ENCODE assay signal across 20 cellular contexts in genomic region chr12:86230516-86231146, GRCh38. TPM values are rescaled to one million over a fixed set of nuclear protein-coding genes. Genes with fewer than 3 reads are reported as not detected.
DNase-seq lines count a peak whose midpoint lies in the region; ATAC-seq, FAIRE-seq and TF ChIP-seq lines count a peak whose summit lies in the region.
"Had no signal": no experiment of that assay in that cellular context is flagged by ENCODE, and none has a peak within 500 bp of the region (broad histone marks: within the 10 kb centered on the region; RNA-seq: fewer than 3 reads in every experiment).

No MANE protein-coding gene starts in this region.

- DNase-seq in GM23338 (ENCODE audit: low spot score): no peak
- peak; percentile 23 for DNase-seq in RCC 7860 (ENCODE audit: low spot score)
- peak; percentile 34 to 70 for DNase-seq in fibroblast of lung (ENCODE audit: low read depth in 2 of 2)
- DNase-seq in omental fat pad (ENCODE audit: low spot score): no peak
- DNase-seq in left lobe of liver (ENCODE audit: low spot score): no peak
- DNase-seq in GM19239 (ENCODE audit: insufficient read length, low spot score): no peak
- DNase-seq: activated CD4-positive, alpha-beta memory T cell treated with anti-CD3 and anti-CD28 coated beads, Interleukin-2, amount 10 ng/mL, durations not matched to agents 7 days and 5 days; activated effector memory CD4-positive, alpha-beta T cell treated with anti-CD3 and anti-CD28 coated beads, Interleukin-2, amount 50 U/mL, for 16 hours; DMS153; NCI-H1694; stimulated activated CD4-positive, alpha-beta T cell treated with anti-CD3 and anti-CD28 coated beads, Interleukin-4, amount 100 ng/mL, for 1 hour had no signal

- H3K4me1 ChIP-seq in GM23338 (ENCODE audit: insufficient read depth) (0 out of 2 replicates have a peak, but pooled peaks cover 5% of the 10 kb centered on the region), fibroblast of lung (ENCODE audit: control insufficient read depth, extremely low read depth, insufficient read depth, low read length) (no peaks in the 10 kb centered on the region)
- H3K4me1 ChIP-seq: esophagus muscularis mucosa, prostate gland had no signal

- no peak overlapping the region for H3K4me2 ChIP-seq in GM23338
- H3K4me2 ChIP-seq in fibroblast of lung (ENCODE audit: extremely low read depth, insufficient read depth, low read length): no peak overlapping the region

- peaks cover 1% of the 10 kb centered on the region for H3K27me3 Mint-ChIP-seq in GM23338 (ENCODE audit: insufficient read depth, low read depth, poor library complexity)
- H3K27me3 Mint-ChIP-seq: activated CD4-positive, alpha-beta memory T cell treated with anti-CD3 and anti-CD28 coated beads, Interleukin-2, amount 10 ng/mL, durations not matched to agents 7 days and 5 days had no signal

- H3K9me2 ChIP-seq in GM23338 (ENCODE audit: insufficient read depth): no peaks in the 10 kb centered on the region

- TF ChIP-seq CTCF in GM23338 (conservative IDR thresholded peaks at IDR 0.05; ENCODE audit: low read depth in 2 of 2) (no peak), fibroblast of lung (conservative IDR thresholded peaks at IDR 0.05 in 1 of 2, IDR thresholded peaks at IDR 0.05 in 1 of 2; ENCODE audit: low read depth in 1 of 2, low read length in 2 of 2) (no peak), omental fat pad (IDR thresholded peaks at IDR 0.05) (no peak)

- H3K4me1 Mint-ChIP-seq in GM23338: peaks cover 23% of the 10 kb centered on the region
- H3K4me1 Mint-ChIP-seq: activated CD4-positive, alpha-beta memory T cell treated with anti-CD3 and anti-CD28 coated beads, Interleukin-2, amount 10 ng/mL, durations not matched to agents 7 days and 5 days; stimulated activated effector memory CD8-positive, alpha-beta T cell treated with anti-CD3 and anti-CD28 coated beads, Interleukin-12 subunit alpha, Interleukin-12 subunit beta, amount 100 ng/mL, for 72 hours had no signal

- H3K9me3 Mint-ChIP-seq in GM23338: peaks cover 3% of the 10 kb centered on the region; the same call in 2 of the 3 replicates
- H3K9me3 Mint-ChIP-seq: activated CD4-positive, alpha-beta memory T cell treated with anti-CD3 and anti-CD28 coated beads, Interleukin-2, amount 10 ng/mL, durations not matched to agents 7 days and 5 days had no signal

- H2AFZ ChIP-seq in GM23338 (no peak overlapping the region), fibroblast of lung (ENCODE audit: low read length) (no peak overlapping the region)

- peak; percentile 67 for FAIRE-seq in RCC 7860 (lab: Jason Lieb, UNC)
- FAIRE-seq in GM19239 (lab: Jason Lieb, UNC): no peak
- FAIRE-seq: bronchial epithelial cell, K562 had no signal

- no peaks in the 10 kb centered on the region for H3K9me3 ChIP-seq in fibroblast of lung (ENCODE audit: control insufficient read depth, insufficient read depth, low read depth, low read length)
- H3K9me3 ChIP-seq: esophagus muscularis mucosa, prostate gland had no signal

- ATAC-seq in GM23338 (no peak), omental fat pad (ENCODE audit: low FRiP score) (peak; percentile 76), left lobe of liver (no peak), HG03342 (IDR thresholded peaks at IDR 0.05; ENCODE audit: unreplicated experiment) (no peak), GM18867 (IDR thresholded peaks at IDR 0.05; ENCODE audit: unreplicated experiment) (no peak)
- ATAC-seq: K562; Right ventricle myocardium inferior; stimulated activated effector memory CD8-positive, alpha-beta T cell treated with anti-CD3 and anti-CD28 coated beads, Interleukin-12 subunit alpha, Interleukin-12 subunit beta, amount 100 ng/mL, for 72 hours had no signal

- H3K27ac ChIP-seq in GM23338 (ENCODE audit: low read depth): no peak overlapping the region
- no peak overlapping the region for H3K27ac ChIP-seq in fibroblast of lung (ENCODE audit: insufficient read depth, low read length)
- H3K27ac ChIP-seq: esophagus muscularis mucosa, prostate gland had no signal

- no peaks in the 10 kb centered on the region for H3F3A ChIP-seq in GM23338 (replicated peaks; ENCODE audit: low read depth)

- H3K36me3 ChIP-seq in GM23338 (ENCODE audit: insufficient read depth) (no peaks in the 10 kb centered on the region), fibroblast of lung (ENCODE audit: control insufficient read depth, insufficient read depth, low read length) (no peaks in the 10 kb centered on the region)
- H3K36me3 ChIP-seq: esophagus muscularis mucosa, prostate gland had no signal

- H3K36me3 Mint-ChIP-seq in GM23338 (ENCODE audit: low read depth): peaks cover 14% of the 10 kb centered on the region; the same call in 2 of the 3 replicates
- H3K36me3 Mint-ChIP-seq: stimulated activated effector memory CD8-positive, alpha-beta T cell treated with anti-CD3 and anti-CD28 coated beads, Interleukin-12 subunit alpha, Interleukin-12 subunit beta, amount 100 ng/mL, for 72 hours had no signal

- H3K27me3 ChIP-seq in GM23338 (ENCODE audit: insufficient read depth) (no peaks in the 10 kb centered on the region), fibroblast of lung (ENCODE audit: control insufficient read depth, insufficient read depth, low read length) (no peaks in the 10 kb centered on the region)
- H3K27me3 ChIP-seq: esophagus muscularis mucosa had no signal

- H3K9ac ChIP-seq in fibroblast of lung (ENCODE audit: insufficient read depth, low read length): no peak overlapping the region

- H3K79me2 ChIP-seq in GM23338 (replicated peaks; ENCODE audit: insufficient read depth): no peaks in the 10 kb centered on the region
- H3K79me2 ChIP-seq in fibroblast of lung (ENCODE audit: control insufficient read depth, insufficient read depth, low read length): no peaks in the 10 kb centered on the region

- H4K20me1 ChIP-seq in GM23338 (replicated peaks; ENCODE audit: insufficient read depth): no peaks in the 10 kb centered on the region
- no peaks in the 10 kb centered on the region for H4K20me1 ChIP-seq in fibroblast of lung (ENCODE audit: control insufficient read depth, extremely low read depth, insufficient read depth, low read length)

- H3K27ac Mint-ChIP-seq in GM23338: peak overlapping the region; percentile 90
- H3K27ac Mint-ChIP-seq: activated CD4-positive, alpha-beta memory T cell treated with anti-CD3 and anti-CD28 coated beads, Interleukin-2, amount 10 ng/mL, durations not matched to agents 7 days and 5 days; stimulated activated effector memory CD8-positive, alpha-beta T cell treated with anti-CD3 and anti-CD28 coated beads, Interleukin-12 subunit alpha, Interleukin-12 subunit beta, amount 100 ng/mL, for 72 hours had no signal

- no peak overlapping the region for H3K4me3 Mint-ChIP-seq in GM23338
- H3K4me3 Mint-ChIP-seq: activated CD4-positive, alpha-beta memory T cell treated with anti-CD3 and anti-CD28 coated beads, Interleukin-2, amount 10 ng/mL, durations not matched to agents 7 days and 5 days; stimulated activated effector memory CD8-positive, alpha-beta T cell treated with anti-CD3 and anti-CD28 coated beads, Interleukin-12 subunit alpha, Interleukin-12 subunit beta, amount 100 ng/mL, for 72 hours had no signal

- H3K4me3 ChIP-seq in GM23338: no peak overlapping the region
- no peak overlapping the region for H3K4me3 ChIP-seq in fibroblast of lung (replicated peaks in 1 of 4; ENCODE audit: control extremely low read depth in 1 of 4, insufficient read depth in 1 of 4, low read depth in 3 of 4, low read length in 4 of 4)
- H3K4me3 ChIP-seq: esophagus muscularis mucosa, K562, prostate gland had no signal

TF ChIP-seq in GM23338, 12 proteins besides CTCF, POLR2A, EP300 and RAD21 (continues in another document):
- no peak for TF ChIP-seq ZNF331 (CRISPR knock-in tag; IDR thresholded peaks at IDR 0.05; ENCODE audit: low read depth)
- TF ChIP-seq STAT1 (IDR thresholded peaks at IDR 0.05; ENCODE audit: unreplicated experiment): no peak
- TF ChIP-seq JUNB (IDR thresholded peaks at IDR 0.05; ENCODE audit: unreplicated experiment): no peak
- no peak for TF ChIP-seq EZH2 (IDR thresholded peaks at IDR 0.05; ENCODE audit: low read depth, unreplicated experiment)
- TF ChIP-seq NANOG (IDR thresholded peaks at IDR 0.05; ENCODE audit: borderline replicate concordance): no peak

RNA-seq across cellular contexts. Expression of gene MGAT4C, which starts 25.6 kb away (rescaled TPM):
- total RNA-seq in GM23338 (2014; rRNA removed; shearing (Covaris generic)): 4.3 and 4.7 TPM in 2 replicates
- polyA plus RNA-seq in GM23338 (2016; fragmentation: Nextera tagmentation; extraction: Ambion mirVana) (4.1 and 4.5 TPM in 2 replicates), fibroblast of lung (not detected in 2 replicates)
- total RNA-seq in fibroblast of lung (under 0.01 TPM in 1 of 2 replicates, not detected in the other), omental fat pad (1 to 10 TPM in 1 of 4 donors, under 1 TPM in 3; under 0.01 to 4.5 (median 0.11) TPM), left lobe of liver (not detected)
- polyA plus RNA-seq in fibroblast of lung (2012): not detected in 2 replicates
- not detected in 2 replicates for polyA minus RNA-seq in fibroblast of lung (ENCODE audit: low replicate concordance)
- total RNA-seq: activated CD4-positive, alpha-beta memory T cell treated with anti-CD3 and anti-CD28 coated beads, Interleukin-2, amount 10 ng/mL, durations not matched to agents 7 days and 5 days; K562; mononuclear cell had no signal
- polyA plus RNA-seq: K562 had no signal

Comparison
In these comparisons a context has a peak if more than half of its experiments do, and no peak if none do; other contexts are left out.
1. DNase-seq: peak in RCC 7860 (single experiment) and fibroblast of lung (2 of 2); none in GM23338 (single experiment), omental fat pad (single experiment), left lobe of liver (single experiment) and GM19239 (single experiment).